ENCODE assay signal across 1 cellular context in the genomic region with DNA sequence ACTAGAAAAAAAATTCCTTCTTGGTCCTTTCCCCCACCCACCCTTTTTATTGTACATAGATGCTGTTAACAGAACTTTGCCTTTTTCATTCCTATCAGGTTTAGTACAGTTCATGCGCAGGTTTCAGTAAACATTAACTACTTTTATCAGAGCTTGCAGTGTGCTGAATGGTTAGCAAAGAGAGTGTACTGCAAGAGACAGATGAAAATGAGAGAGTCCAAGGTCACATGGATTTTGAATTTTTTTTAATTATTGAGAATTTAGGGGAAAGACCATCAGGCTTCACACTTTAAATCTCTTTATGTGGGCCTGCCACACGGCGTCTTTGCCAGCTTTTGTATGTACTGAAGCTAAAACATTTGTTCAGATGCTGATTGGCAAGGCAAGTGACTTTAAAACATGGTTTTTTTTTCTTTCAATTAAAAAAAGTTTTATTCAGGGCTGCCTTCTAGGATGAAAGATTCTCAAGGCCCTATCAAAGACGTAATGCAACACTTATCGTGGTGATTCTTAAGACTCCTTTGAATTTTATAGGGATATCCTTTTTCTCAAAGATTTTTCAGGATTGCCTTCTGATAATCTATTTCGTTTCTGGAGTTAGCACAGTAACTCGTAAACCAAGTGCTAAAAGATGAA.
A peak's percentile ranks its signal among the peaks of the same experiment; 100 is the strongest.
TF ChIP-seq lines count a peak whose summit lies in the region.

No MANE protein-coding gene starts in this region.

TF ChIP-seq in HepG2, 621 proteins besides CTCF, POLR2A, EP300 and RAD21 (continued from another document and continues in another):
- TF ChIP-seq, protein P1, sequence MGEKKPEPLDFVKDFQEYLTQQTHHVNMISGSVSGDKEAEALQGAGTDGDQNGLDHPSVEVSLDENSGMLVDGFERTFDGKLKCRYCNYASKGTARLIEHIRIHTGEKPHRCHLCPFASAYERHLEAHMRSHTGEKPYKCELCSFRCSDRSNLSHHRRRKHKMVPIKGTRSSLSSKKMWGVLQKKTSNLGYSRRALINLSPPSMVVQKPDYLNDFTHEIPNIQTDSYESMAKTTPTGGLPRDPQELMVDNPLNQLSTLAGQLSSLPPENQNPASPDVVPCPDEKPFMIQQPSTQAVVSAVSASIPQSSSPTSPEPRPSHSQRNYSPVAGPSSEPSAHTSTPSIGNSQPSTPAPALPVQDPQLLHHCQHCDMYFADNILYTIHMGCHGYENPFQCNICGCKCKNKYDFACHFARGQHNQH (CRISPR knock-in tag; IDR thresholded peaks at IDR 0.05): no peak
- no peak for TF ChIP-seq ZNF782 (CRISPR knock-in tag; IDR thresholded peaks at IDR 0.05; ENCODE audit: borderline replicate concordance)
- TF ChIP-seq ZNF619 (CRISPR knock-in tag; IDR thresholded peaks at IDR 0.05): no peak
- no peak; the same call in 1 of the 2 replicates for TF ChIP-seq ZNF816 (CRISPR knock-in tag; IDR thresholded peaks at IDR 0.05; ENCODE audit: borderline replicate concordance)
- 0 out of 2 replicates have a peak, but pooled peaks have one; percentile 22 for TF ChIP-seq HOXA3 (CRISPR knock-in tag; IDR thresholded peaks at IDR 0.05)
- no peak for TF ChIP-seq ZNF841 (CRISPR knock-in tag; IDR thresholded peaks at IDR 0.05; ENCODE audit: borderline replicate concordance)
- TF ChIP-seq ZNF607 (CRISPR knock-in tag; IDR thresholded peaks at IDR 0.05; ENCODE audit: borderline replicate concordance): no peak
- no peak for TF ChIP-seq PHB2 (IDR thresholded peaks at IDR 0.05; ENCODE audit: partially characterized antibody)
- TF ChIP-seq ZNF75D (CRISPR knock-in tag; IDR thresholded peaks at IDR 0.05; ENCODE audit: borderline replicate concordance): no peak
- TF ChIP-seq, protein P2, sequence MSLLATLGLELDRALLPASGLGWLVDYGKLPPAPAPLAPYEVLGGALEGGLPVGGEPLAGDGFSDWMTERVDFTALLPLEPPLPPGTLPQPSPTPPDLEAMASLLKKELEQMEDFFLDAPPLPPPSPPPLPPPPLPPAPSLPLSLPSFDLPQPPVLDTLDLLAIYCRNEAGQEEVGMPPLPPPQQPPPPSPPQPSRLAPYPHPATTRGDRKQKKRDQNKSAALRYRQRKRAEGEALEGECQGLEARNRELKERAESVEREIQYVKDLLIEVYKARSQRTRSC (CRISPR knock-in tag; IDR thresholded peaks at IDR 0.05; ENCODE audit: low read depth): no peak
- TF ChIP-seq ZNF510 (CRISPR knock-in tag; IDR thresholded peaks at IDR 0.05; ENCODE audit: low read depth): no peak
- TF ChIP-seq ZNF253 (CRISPR knock-in tag; IDR thresholded peaks at IDR 0.05; ENCODE audit: borderline replicate concordance): no peak
- TF ChIP-seq AKAP8 (CRISPR knock-in tag; IDR thresholded peaks at IDR 0.05): no peak
- no peak for TF ChIP-seq SIN3A (IDR thresholded peaks at IDR 0.05; ENCODE audit: borderline replicate concordance, low read depth, low read length)
- TF ChIP-seq, protein P3, sequence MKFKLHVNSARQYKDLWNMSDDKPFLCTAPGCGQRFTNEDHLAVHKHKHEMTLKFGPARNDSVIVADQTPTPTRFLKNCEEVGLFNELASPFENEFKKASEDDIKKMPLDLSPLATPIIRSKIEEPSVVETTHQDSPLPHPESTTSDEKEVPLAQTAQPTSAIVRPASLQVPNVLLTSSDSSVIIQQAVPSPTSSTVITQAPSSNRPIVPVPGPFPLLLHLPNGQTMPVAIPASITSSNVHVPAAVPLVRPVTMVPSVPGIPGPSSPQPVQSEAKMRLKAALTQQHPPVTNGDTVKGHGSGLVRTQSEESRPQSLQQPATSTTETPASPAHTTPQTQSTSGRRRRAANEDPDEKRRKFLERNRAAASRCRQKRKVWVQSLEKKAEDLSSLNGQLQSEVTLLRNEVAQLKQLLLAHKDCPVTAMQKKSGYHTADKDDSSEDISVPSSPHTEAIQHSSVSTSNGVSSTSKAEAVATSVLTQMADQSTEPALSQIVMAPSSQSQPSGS (CRISPR knock-in tag; IDR thresholded peaks at IDR 0.05): peak; percentile 23; the same call in 1 of the 2 replicates
- TF ChIP-seq, protein P4, sequence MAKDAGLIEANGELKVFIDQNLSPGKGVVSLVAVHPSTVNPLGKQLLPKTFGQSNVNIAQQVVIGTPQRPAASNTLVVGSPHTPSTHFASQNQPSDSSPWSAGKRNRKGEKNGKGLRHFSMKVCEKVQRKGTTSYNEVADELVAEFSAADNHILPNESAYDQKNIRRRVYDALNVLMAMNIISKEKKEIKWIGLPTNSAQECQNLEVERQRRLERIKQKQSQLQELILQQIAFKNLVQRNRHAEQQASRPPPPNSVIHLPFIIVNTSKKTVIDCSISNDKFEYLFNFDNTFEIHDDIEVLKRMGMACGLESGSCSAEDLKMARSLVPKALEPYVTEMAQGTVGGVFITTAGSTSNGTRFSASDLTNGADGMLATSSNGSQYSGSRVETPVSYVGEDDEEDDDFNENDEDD (CRISPR knock-in tag; IDR thresholded peaks at IDR 0.05; ENCODE audit: borderline replicate concordance): no peak; the same call in 1 of the 2 replicates
- no peak for TF ChIP-seq TMF1 (CRISPR knock-in tag; IDR thresholded peaks at IDR 0.05; ENCODE audit: low read depth)
- TF ChIP-seq, protein P5, sequence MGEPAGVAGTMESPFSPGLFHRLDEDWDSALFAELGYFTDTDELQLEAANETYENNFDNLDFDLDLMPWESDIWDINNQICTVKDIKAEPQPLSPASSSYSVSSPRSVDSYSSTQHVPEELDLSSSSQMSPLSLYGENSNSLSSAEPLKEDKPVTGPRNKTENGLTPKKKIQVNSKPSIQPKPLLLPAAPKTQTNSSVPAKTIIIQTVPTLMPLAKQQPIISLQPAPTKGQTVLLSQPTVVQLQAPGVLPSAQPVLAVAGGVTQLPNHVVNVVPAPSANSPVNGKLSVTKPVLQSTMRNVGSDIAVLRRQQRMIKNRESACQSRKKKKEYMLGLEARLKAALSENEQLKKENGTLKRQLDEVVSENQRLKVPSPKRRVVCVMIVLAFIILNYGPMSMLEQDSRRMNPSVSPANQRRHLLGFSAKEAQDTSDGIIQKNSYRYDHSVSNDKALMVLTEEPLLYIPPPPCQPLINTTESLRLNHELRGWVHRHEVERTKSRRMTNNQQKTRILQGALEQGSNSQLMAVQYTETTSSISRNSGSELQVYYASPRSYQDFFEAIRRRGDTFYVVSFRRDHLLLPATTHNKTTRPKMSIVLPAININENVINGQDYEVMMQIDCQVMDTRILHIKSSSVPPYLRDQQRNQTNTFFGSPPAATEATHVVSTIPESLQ (CRISPR knock-in tag; conservative IDR thresholded peaks at IDR 0.05): no peak
- TF ChIP-seq MYNN (CRISPR knock-in tag; IDR thresholded peaks at IDR 0.05; ENCODE audit: low read depth): no peak
- TF ChIP-seq, protein P6, sequence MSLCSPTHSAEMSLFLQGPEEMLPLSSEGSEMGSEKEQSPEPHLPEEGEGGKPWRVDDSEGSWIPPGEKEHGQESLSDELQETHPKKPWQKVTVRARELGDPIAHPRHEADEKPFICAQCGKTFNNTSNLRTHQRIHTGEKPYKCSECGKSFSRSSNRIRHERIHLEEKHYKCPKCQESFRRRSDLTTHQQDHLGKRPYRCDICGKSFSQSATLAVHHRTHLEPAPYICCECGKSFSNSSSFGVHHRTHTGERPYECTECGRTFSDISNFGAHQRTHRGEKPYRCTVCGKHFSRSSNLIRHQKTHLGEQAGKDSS (CRISPR knock-in tag; IDR thresholded peaks at IDR 0.05; ENCODE audit: borderline replicate concordance, low read depth): no peak
- no peak for TF ChIP-seq TCF7 (IDR thresholded peaks at IDR 0.05; ENCODE audit: low read depth)
- TF ChIP-seq SMYD3 (CRISPR knock-in tag; IDR thresholded peaks at IDR 0.05): no peak
- TF ChIP-seq, protein P7, sequence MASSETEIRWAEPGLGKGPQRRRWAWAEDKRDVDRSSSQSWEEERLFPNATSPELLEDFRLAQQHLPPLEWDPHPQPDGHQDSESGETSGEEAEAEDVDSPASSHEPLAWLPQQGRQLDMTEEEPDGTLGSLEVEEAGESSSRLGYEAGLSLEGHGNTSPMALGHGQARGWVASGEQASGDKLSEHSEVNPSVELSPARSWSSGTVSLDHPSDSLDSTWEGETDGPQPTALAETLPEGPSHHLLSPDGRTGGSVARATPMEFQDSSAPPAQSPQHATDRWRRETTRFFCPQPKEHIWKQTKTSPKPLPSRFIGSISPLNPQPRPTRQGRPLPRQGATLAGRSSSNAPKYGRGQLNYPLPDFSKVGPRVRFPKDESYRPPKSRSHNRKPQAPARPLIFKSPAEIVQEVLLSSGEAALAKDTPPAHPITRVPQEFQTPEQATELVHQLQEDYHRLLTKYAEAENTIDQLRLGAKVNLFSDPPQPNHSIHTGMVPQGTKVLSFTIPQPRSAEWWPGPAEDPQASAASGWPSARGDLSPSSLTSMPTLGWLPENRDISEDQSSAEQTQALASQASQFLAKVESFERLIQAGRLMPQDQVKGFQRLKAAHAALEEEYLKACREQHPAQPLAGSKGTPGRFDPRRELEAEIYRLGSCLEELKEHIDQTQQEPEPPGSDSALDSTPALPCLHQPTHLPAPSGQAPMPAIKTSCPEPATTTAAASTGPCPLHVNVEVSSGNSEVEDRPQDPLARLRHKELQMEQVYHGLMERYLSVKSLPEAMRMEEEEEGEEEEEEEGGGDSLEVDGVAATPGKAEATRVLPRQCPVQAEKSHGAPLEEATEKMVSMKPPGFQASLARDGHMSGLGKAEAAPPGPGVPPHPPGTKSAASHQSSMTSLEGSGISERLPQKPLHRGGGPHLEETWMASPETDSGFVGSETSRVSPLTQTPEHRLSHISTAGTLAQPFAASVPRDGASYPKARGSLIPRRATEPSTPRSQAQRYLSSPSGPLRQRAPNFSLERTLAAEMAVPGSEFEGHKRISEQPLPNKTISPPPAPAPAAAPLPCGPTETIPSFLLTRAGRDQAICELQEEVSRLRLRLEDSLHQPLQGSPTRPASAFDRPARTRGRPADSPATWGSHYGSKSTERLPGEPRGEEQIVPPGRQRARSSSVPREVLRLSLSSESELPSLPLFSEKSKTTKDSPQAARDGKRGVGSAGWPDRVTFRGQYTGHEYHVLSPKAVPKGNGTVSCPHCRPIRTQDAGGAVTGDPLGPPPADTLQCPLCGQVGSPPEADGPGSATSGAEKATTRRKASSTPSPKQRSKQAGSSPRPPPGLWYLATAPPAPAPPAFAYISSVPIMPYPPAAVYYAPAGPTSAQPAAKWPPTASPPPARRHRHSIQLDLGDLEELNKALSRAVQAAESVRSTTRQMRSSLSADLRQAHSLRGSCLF (CRISPR knock-in tag; IDR thresholded peaks at IDR 0.05; ENCODE audit: borderline replicate concordance): no peak
- TF ChIP-seq, protein P8, sequence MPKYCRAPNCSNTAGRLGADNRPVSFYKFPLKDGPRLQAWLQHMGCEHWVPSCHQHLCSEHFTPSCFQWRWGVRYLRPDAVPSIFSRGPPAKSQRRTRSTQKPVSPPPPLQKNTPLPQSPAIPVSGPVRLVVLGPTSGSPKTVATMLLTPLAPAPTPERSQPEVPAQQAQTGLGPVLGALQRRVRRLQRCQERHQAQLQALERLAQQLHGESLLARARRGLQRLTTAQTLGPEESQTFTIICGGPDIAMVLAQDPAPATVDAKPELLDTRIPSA (CRISPR knock-in tag; IDR thresholded peaks at IDR 0.05; ENCODE audit: borderline replicate concordance): no peak
- TF ChIP-seq RFX5 (IDR thresholded peaks at IDR 0.05; ENCODE audit: low read depth, low read length): no peak
- TF ChIP-seq RELA (CRISPR knock-in tag; IDR thresholded peaks at IDR 0.05): no peak
- no peak for TF ChIP-seq DNMT1 (CRISPR knock-in tag; IDR thresholded peaks at IDR 0.05)
- TF ChIP-seq ZNF772 (CRISPR knock-in tag; IDR thresholded peaks at IDR 0.05): no peak; the same call in 1 of the 2 replicates
- TF ChIP-seq AHR (CRISPR knock-in tag; IDR thresholded peaks at IDR 0.05): no peak
- TF ChIP-seq HNRNPL (IDR thresholded peaks at IDR 0.05; ENCODE audit: low read depth, low read length): no peak
- TF ChIP-seq, protein P9, sequence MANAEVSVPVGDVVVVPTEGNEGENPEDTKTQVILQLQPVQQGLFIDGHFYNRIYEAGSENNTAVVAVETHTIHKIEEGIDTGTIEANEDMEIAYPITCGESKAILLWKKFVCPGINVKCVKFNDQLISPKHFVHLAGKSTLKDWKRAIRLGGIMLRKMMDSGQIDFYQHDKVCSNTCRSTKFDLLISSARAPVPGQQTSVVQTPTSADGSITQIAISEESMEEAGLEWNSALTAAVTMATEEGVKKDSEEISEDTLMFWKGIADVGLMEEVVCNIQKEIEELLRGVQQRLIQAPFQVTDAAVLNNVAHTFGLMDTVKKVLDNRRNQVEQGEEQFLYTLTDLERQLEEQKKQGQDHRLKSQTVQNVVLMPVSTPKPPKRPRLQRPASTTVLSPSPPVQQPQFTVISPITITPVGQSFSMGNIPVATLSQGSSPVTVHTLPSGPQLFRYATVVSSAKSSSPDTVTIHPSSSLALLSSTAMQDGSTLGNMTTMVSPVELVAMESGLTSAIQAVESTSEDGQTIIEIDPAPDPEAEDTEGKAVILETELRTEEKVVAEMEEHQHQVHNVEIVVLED (CRISPR knock-in tag; IDR thresholded peaks at IDR 0.05; ENCODE audit: borderline replicate concordance): no peak
- TF ChIP-seq ZNF143 (CRISPR knock-in tag; IDR thresholded peaks at IDR 0.05): no peak
- TF ChIP-seq ESRRA (CRISPR knock-in tag; IDR thresholded peaks at IDR 0.05; ENCODE audit: low read depth): no peak
- no peak for TF ChIP-seq TBP (CRISPR knock-in tag; IDR thresholded peaks at IDR 0.05)
- TF ChIP-seq, protein P10, sequence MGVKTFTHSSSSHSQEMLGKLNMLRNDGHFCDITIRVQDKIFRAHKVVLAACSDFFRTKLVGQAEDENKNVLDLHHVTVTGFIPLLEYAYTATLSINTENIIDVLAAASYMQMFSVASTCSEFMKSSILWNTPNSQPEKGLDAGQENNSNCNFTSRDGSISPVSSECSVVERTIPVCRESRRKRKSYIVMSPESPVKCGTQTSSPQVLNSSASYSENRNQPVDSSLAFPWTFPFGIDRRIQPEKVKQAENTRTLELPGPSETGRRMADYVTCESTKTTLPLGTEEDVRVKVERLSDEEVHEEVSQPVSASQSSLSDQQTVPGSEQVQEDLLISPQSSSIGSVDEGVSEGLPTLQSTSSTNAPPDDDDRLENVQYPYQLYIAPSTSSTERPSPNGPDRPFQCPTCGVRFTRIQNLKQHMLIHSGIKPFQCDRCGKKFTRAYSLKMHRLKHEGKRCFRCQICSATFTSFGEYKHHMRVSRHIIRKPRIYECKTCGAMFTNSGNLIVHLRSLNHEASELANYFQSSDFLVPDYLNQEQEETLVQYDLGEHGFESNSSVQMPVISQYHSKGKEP (CRISPR knock-in tag; IDR thresholded peaks at IDR 0.05): no peak
- no peak for TF ChIP-seq ZNF746 (CRISPR knock-in tag; IDR thresholded peaks at IDR 0.05)
- TF ChIP-seq, protein P11, sequence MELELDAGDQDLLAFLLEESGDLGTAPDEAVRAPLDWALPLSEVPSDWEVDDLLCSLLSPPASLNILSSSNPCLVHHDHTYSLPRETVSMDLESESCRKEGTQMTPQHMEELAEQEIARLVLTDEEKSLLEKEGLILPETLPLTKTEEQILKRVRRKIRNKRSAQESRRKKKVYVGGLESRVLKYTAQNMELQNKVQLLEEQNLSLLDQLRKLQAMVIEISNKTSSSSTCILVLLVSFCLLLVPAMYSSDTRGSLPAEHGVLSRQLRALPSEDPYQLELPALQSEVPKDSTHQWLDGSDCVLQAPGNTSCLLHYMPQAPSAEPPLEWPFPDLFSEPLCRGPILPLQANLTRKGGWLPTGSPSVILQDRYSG (CRISPR knock-in tag; IDR thresholded peaks at IDR 0.05): no peak
- TF ChIP-seq LCORL (IDR thresholded peaks at IDR 0.05): no peak
- peak; percentile 76 for TF ChIP-seq LCORL (CRISPR knock-in tag; IDR thresholded peaks at IDR 0.05)
- TF ChIP-seq, protein P12, sequence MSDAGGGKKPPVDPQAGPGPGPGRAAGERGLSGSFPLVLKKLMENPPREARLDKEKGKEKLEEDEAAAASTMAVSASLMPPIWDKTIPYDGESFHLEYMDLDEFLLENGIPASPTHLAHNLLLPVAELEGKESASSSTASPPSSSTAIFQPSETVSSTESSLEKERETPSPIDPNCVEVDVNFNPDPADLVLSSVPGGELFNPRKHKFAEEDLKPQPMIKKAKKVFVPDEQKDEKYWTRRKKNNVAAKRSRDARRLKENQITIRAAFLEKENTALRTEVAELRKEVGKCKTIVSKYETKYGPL (CRISPR knock-in tag; IDR thresholded peaks at IDR 0.05): no peak
- no peak for TF ChIP-seq REL (CRISPR knock-in tag; conservative IDR thresholded peaks at IDR 0.05)
